In the genomic region with DNA sequence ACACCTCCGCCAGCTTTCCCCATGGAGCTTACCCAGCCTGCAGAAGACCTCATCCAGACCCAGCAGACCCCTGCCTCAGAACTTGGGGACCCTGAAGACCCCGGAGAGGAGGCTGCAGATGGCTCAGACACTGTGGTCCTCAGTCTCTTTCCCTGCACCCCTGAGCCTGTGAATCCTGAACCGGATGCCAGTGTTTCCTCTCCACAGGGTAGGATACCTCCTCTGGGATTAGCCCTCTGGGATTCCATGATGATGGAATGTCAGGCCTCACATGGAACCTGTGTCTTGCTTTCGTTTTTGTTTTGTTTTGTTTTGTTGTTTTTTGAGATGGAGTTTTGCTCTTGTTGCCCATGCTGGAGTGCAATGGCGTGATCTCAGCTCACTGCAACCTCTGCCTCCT, we compare ENCODE assay signal across 8 cellular contexts. TPM values are rescaled to one million over a fixed set of nuclear protein-coding genes. Genes with fewer than 3 reads are reported as not detected.
A peak's percentile ranks its signal among the peaks of the same experiment; 100 is the strongest.
DNase-seq lines count a peak whose midpoint lies in the region; TF ChIP-seq lines count a peak whose summit lies in the region.
"Had no signal": no experiment of that assay in that cellular context is flagged by ENCODE, and none has a peak within 500 bp of the region (broad histone marks: within the 10 kb centered on the region; RNA-seq: fewer than 3 reads in every experiment).

No MANE protein-coding gene starts in this region.

- H3K4me3 Mint-ChIP-seq in activated naive CD4-positive, alpha-beta T cell treated with anti-CD3 and anti-CD28 coated beads, Interleukin-2, amount 10 ng/mL, durations not matched to agents 7 days and 5 days: peak overlapping the region; percentile 99

- peak overlapping the region; percentile 98 for H3K27ac Mint-ChIP-seq in activated naive CD4-positive, alpha-beta T cell treated with anti-CD3 and anti-CD28 coated beads, Interleukin-2, amount 10 ng/mL, durations not matched to agents 7 days and 5 days

- H3K36me3 Mint-ChIP-seq in activated naive CD4-positive, alpha-beta T cell treated with anti-CD3 and anti-CD28 coated beads, Interleukin-2, amount 10 ng/mL, durations not matched to agents 7 days and 5 days: peaks cover 27% of the 10 kb centered on the region

- H3K4me3 ChIP-seq in duodenal mucosa (ENCODE audit: low read depth in 1 of 2, low read length in 2 of 2) (peak overlapping the region; percentile 21 to 29), tibial artery (peak overlapping the region; percentile 85 to 93), H7 (ENCODE audit: insufficient read depth, low read depth, low read length) (no peak overlapping the region)

- H3K27me3 Mint-ChIP-seq in activated naive CD4-positive, alpha-beta T cell treated with anti-CD3 and anti-CD28 coated beads, Interleukin-2, amount 10 ng/mL, durations not matched to agents 7 days and 5 days: no peaks in the 10 kb centered on the region

- TF ChIP-seq CTCF in tibial artery (IDR thresholded peaks at IDR 0.05): no peak

- CTCF ChIA-PET in activated naive CD4-positive, alpha-beta T cell treated with anti-CD3 and anti-CD28 coated beads, Interleukin-2, amount 10 ng/mL, durations not matched to agents 7 days and 5 days (lab: Charles Lee): interaction anchor here (1.2 kb wide), 1 partner anchor 11 kb away, joined by 3 read pairs; no protein-coding TSS in a partner anchor

- H3K9me3 ChIP-seq in duodenal mucosa (ENCODE audit: control insufficient read depth in 1 of 2, low read length in 2 of 2) (no peaks in the 10 kb centered on the region), tibial artery (no peaks in the 10 kb centered on the region)

- intact Hi-C loops in tibial artery (cut with DNase I; ENCODE audit: low total_unique reads): no loop called here

- H3K4me1 Mint-ChIP-seq in activated naive CD4-positive, alpha-beta T cell treated with anti-CD3 and anti-CD28 coated beads, Interleukin-2, amount 10 ng/mL, durations not matched to agents 7 days and 5 days: peaks cover 51% of the 10 kb centered on the region

- H3K36me3 ChIP-seq in duodenal mucosa (ENCODE audit: control insufficient read depth in 1 of 2, insufficient read depth in 2 of 2, low read length in 2 of 2) (peaks cover 9 to 17% of the 10 kb centered on the region in 2 donors), tibial artery (peaks cover 7 to 33% (median 26%) of the 10 kb centered on the region in 3 donors), H7 (replicated peaks; ENCODE audit: control insufficient read depth, insufficient read depth, low read length) (peaks cover 8% of the 10 kb centered on the region)

- H3K27me3 ChIP-seq in duodenal mucosa (ENCODE audit: control insufficient read depth in 1 of 2, insufficient read depth in 2 of 2, low read length in 2 of 2): no peaks in the 10 kb centered on the region
- H3K27me3 ChIP-seq in tibial artery: no peaks in the 10 kb centered on the region
- H3K27me3 ChIP-seq in H7 (ENCODE audit: control insufficient read depth, insufficient read depth, low read length): no peaks in the 10 kb centered on the region

- H3K9ac ChIP-seq in duodenal mucosa (ENCODE audit: low read depth in 1 of 2, low read length in 2 of 2): peak overlapping the region in 1 of 2 donors; percentile 18

- DNase-seq in activated naive CD4-positive, alpha-beta T cell treated with anti-CD3 and anti-CD28 coated beads, Interleukin-2, amount 10 ng/mL, durations not matched to agents 7 days and 5 days: no peak
- DNase-seq in activated naive CD4-positive, alpha-beta T cell (lab: John Stamatoyannopoulos, UW): no peak
- DNase-seq in tibial artery (no peak), H7 (no peak)
- no peak for DNase-seq in stimulated activated CD8-positive, alpha-beta memory T cell treated with anti-CD3 and anti-CD28 coated beads, Interleukin-4, amount 100 ng/mL, for 48 hours
- DNase-seq: COR-L47 had no signal

- H3K9me3 Mint-ChIP-seq in activated naive CD4-positive, alpha-beta T cell treated with anti-CD3 and anti-CD28 coated beads, Interleukin-2, amount 10 ng/mL, durations not matched to agents 7 days and 5 days: no peaks in the 10 kb centered on the region

- H3K4me1 ChIP-seq in duodenal mucosa (ENCODE audit: control insufficient read depth in 1 of 2, insufficient read depth in 2 of 2, low read length in 2 of 2) (peaks cover 5 to 28% of the 10 kb centered on the region in 2 donors), tibial artery (peaks cover 0 to 51% (median 34%) of the 10 kb centered on the region in 4 donors)

- H3K27ac ChIP-seq in duodenal mucosa (ENCODE audit: low read depth, low read length) (peak overlapping the region; percentile 25), tibial artery (peak overlapping the region; percentile 28 to 99)

RNA-seq across cellular contexts. Expression of a gene that starts 1.9 kb away (rescaled TPM):
- total RNA-seq in H7 (2014; rRNA removed; shearing (Covaris generic)): 43.5 and 51.0 TPM in 2 replicates

RNA-seq across cellular contexts. Expression of a gene that starts 2.0 kb away (rescaled TPM):
- total RNA-seq in H7 (2014; rRNA removed; shearing (Covaris generic)): 12.5 and 18.9 TPM in 2 replicates

RNA-seq across cellular contexts. Expression of a gene that starts 9.3 kb away (rescaled TPM):
- total RNA-seq in H7 (2014; rRNA removed; shearing (Covaris generic)): 25.8 and 31.4 TPM in 2 replicates

RNA-seq across cellular contexts. Expression of a gene that starts 17.8 kb away (rescaled TPM):
- 0.81 and 1.7 TPM in 2 replicates for total RNA-seq in H7 (2014; rRNA removed; shearing (Covaris generic))
- total RNA-seq: SK-MEL-5 had no signal

RNA-seq across cellular contexts. Expression of a gene that starts 23.9 kb away (rescaled TPM):
- 0.80 TPM in 1 of 2 replicates, not detected in the other for total RNA-seq in H7 (2014; rRNA removed; shearing (Covaris generic))
- total RNA-seq: SK-MEL-5 had no signal
